ENCODE assay signal across 21 cellular contexts in the genomic region with DNA sequence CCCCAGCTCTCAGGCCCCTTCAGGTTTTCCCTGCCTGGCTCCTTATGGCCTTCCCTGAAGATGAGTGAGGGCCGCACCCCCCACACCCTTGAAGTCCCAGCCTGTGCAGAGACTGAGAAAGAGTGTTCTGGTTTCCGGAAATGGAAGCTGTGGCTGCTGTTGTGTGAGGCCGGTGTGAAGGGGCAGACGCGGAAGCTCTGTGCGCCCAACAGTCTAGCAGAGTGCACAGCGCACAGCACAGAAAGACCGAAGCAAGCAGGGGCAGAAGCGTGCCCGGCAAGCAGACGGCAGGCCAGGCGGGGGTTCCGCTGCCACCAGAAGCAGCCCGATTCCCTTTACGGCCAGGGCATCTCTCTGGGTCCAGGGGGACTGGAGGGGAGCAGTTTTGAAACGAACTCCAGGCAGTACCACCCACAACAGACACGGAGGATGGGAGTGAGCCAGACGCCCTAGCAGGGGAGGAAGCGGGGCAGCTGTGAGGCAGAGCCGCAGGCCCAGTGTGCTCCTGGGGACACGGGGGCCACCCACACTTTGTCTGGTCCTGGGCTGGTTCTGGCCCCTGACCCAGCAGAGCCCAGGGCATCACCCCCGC. TPM values are rescaled to one million over a fixed set of nuclear protein-coding genes. Genes with fewer than 3 reads are reported as not detected.
DNase-seq lines count a peak whose midpoint lies in the region; ATAC-seq lines count a peak whose summit lies in the region.
"Had no signal": no experiment of that assay in that cellular context is flagged by ENCODE, and none has a peak within 500 bp of the region (broad histone marks: within the 10 kb centered on the region; RNA-seq: fewer than 3 reads in every experiment).

No MANE protein-coding gene starts in this region.

- peak overlapping the region; percentile 47 for H3K4me3 Mint-ChIP-seq in activated naive CD4-positive, alpha-beta T cell treated with anti-CD3 and anti-CD28 coated beads, Interleukin-2, amount 10 ng/mL, durations not matched to agents 7 days and 5 days
- peak overlapping the region; percentile 25 for H3K4me3 Mint-ChIP-seq in activated naive CD8-positive, alpha-beta T cell treated with anti-CD3 and anti-CD28 coated beads, Interleukin-2, amount 10 ng/mL, durations not matched to agents 7 days and 5 days
- H3K4me3 Mint-ChIP-seq: nephron had no signal

- no peaks in the 10 kb centered on the region for H3K36me3 Mint-ChIP-seq in activated naive CD4-positive, alpha-beta T cell treated with anti-CD3 and anti-CD28 coated beads, Interleukin-2, amount 10 ng/mL, durations not matched to agents 7 days and 5 days
- no peaks in the 10 kb centered on the region for H3K36me3 Mint-ChIP-seq in activated naive CD8-positive, alpha-beta T cell treated with anti-CD3 and anti-CD28 coated beads, Interleukin-2, amount 10 ng/mL, durations not matched to agents 7 days and 5 days

- no peaks in the 10 kb centered on the region for H3K9me3 Mint-ChIP-seq in activated naive CD4-positive, alpha-beta T cell treated with anti-CD3 and anti-CD28 coated beads, Interleukin-2, amount 10 ng/mL, durations not matched to agents 7 days and 5 days
- H3K9me3 Mint-ChIP-seq in activated naive CD8-positive, alpha-beta T cell treated with anti-CD3 and anti-CD28 coated beads, Interleukin-2, amount 10 ng/mL, durations not matched to agents 7 days and 5 days, result no peaks in the 10 kb centered on the region
- H3K9me3 Mint-ChIP-seq: nephron had no signal

- H3K27ac Mint-ChIP-seq in activated naive CD4-positive, alpha-beta T cell treated with anti-CD3 and anti-CD28 coated beads, Interleukin-2, amount 10 ng/mL, durations not matched to agents 7 days and 5 days, result peak overlapping the region; percentile 83
- peak overlapping the region; percentile 73 for H3K27ac Mint-ChIP-seq in activated naive CD8-positive, alpha-beta T cell treated with anti-CD3 and anti-CD28 coated beads, Interleukin-2, amount 10 ng/mL, durations not matched to agents 7 days and 5 days
- H3K27ac Mint-ChIP-seq: nephron had no signal

- no peak for DNase-seq in activated naive CD4-positive, alpha-beta T cell treated with anti-CD3 and anti-CD28 coated beads, Interleukin-2, amount 10 ng/mL, durations not matched to agents 7 days and 5 days
- no peak for DNase-seq in activated naive CD4-positive, alpha-beta T cell (lab: John Stamatoyannopoulos, UW)
- DNase-seq in Kasumi-1 (lab: John Stamatoyannopoulos, UW) (peak; percentile 33 to 53), NCI-H2171 treated with DMSO at 0.1 percent for 48 hours (lab: John Stamatoyannopoulos, UW) (no peak), SHP77 treated with DMSO at 0.1 percent for 48 hours (lab: John Stamatoyannopoulos, UW) (no peak)
- DNase-seq in activated naive CD8-positive, alpha-beta T cell treated with anti-CD3 and anti-CD28 coated beads, Interleukin-2, amount 10 ng/mL, durations not matched to agents 7 days and 5 days, result no peak
- no peak for DNase-seq in stimulated activated CD4-positive, alpha-beta T cell treated with anti-CD3 and anti-CD28 coated beads, Interleukin-1b, Interleukin-23, amount 100 ng/mL, for 48 hours
- DNase-seq: amniotic stem cell; central memory CD4-positive, alpha-beta T cell; DMS 273 treated with DMSO at 0.1 percent for 48 hours; effector CD8-positive, alpha-beta T cell; heart right ventricle; mammary epithelial cell; MV-4-11; NCI-H748 treated with DMSO at 0.1 percent for 48 hours; stimulated activated CD4-positive, alpha-beta T cell treated with anti-CD3 and anti-CD28 coated beads, Interleukin-4, amount 100 ng/mL, for 1 hour; testis had no signal

- POLR2A ChIA-PET in activated naive CD8-positive, alpha-beta T cell treated with anti-CD3 and anti-CD28 coated beads, Interleukin-2, amount 10 ng/mL, durations not matched to agents 7 days and 5 days (lab: Charles Lee), result no interaction called here

- H3K4me1 Mint-ChIP-seq in activated naive CD4-positive, alpha-beta T cell treated with anti-CD3 and anti-CD28 coated beads, Interleukin-2, amount 10 ng/mL, durations not matched to agents 7 days and 5 days, result peaks cover 6% of the 10 kb centered on the region
- H3K4me1 Mint-ChIP-seq in activated naive CD8-positive, alpha-beta T cell treated with anti-CD3 and anti-CD28 coated beads, Interleukin-2, amount 10 ng/mL, durations not matched to agents 7 days and 5 days, result no peaks in the 10 kb centered on the region
- H3K4me1 Mint-ChIP-seq: nephron had no signal

- ATAC-seq in activated naive CD8-positive, alpha-beta T cell treated with anti-CD3 and anti-CD28 coated beads, Interleukin-2, amount 10 ng/mL, durations not matched to agents 7 days and 5 days (ENCODE audit: low read depth), result peak; percentile 76
- ATAC-seq: heart right ventricle, Panc1 had no signal

- CTCF ChIA-PET in activated naive CD4-positive, alpha-beta T cell treated with anti-CD3 and anti-CD28 coated beads, Interleukin-2, amount 10 ng/mL, durations not matched to agents 7 days and 5 days (lab: Charles Lee), result no interaction called here

- no peaks in the 10 kb centered on the region for H3K27me3 Mint-ChIP-seq in activated naive CD4-positive, alpha-beta T cell treated with anti-CD3 and anti-CD28 coated beads, Interleukin-2, amount 10 ng/mL, durations not matched to agents 7 days and 5 days
- H3K27me3 Mint-ChIP-seq in activated naive CD8-positive, alpha-beta T cell treated with anti-CD3 and anti-CD28 coated beads, Interleukin-2, amount 10 ng/mL, durations not matched to agents 7 days and 5 days, result no peaks in the 10 kb centered on the region

RNA-seq across cellular contexts. Expression of gene TPSG1, which starts 16.7 kb away (rescaled TPM):
- total RNA-seq in activated naive CD8-positive, alpha-beta T cell treated with anti-CD3 and anti-CD28 coated beads, Interleukin-2, amount 10 ng/mL, durations not matched to agents 7 days and 5 days, result not detected
- total RNA-seq: fibroblast of lung, mammary epithelial cell, skeletal muscle tissue had no signal

RNA-seq across cellular contexts. Expression of gene TPSB2, which starts 21.6 kb away (rescaled TPM):
- not detected for total RNA-seq in activated naive CD8-positive, alpha-beta T cell treated with anti-CD3 and anti-CD28 coated beads, Interleukin-2, amount 10 ng/mL, durations not matched to agents 7 days and 5 days
- total RNA-seq: fibroblast of lung, mammary epithelial cell, skeletal muscle tissue had no signal

RNA-seq across cellular contexts. Expression of gene TPSAB1, which starts 32.2 kb away (rescaled TPM):
- total RNA-seq in activated naive CD8-positive, alpha-beta T cell treated with anti-CD3 and anti-CD28 coated beads, Interleukin-2, amount 10 ng/mL, durations not matched to agents 7 days and 5 days, result not detected
- total RNA-seq: fibroblast of lung, mammary epithelial cell had no signal

RNA-seq across cellular contexts. Expression of gene TPSD1, which starts 47.5 kb away (rescaled TPM):
- not detected for total RNA-seq in activated naive CD8-positive, alpha-beta T cell treated with anti-CD3 and anti-CD28 coated beads, Interleukin-2, amount 10 ng/mL, durations not matched to agents 7 days and 5 days
- total RNA-seq: fibroblast of lung, mammary epithelial cell, skeletal muscle tissue had no signal

RNA-seq across cellular contexts. Expression of gene CACNA1H, which starts 55.4 kb away (rescaled TPM):
- 1 to 10 TPM; 2.0 to 2.9 TPM for total RNA-seq in activated naive CD8-positive, alpha-beta T cell treated with anti-CD3 and anti-CD28 coated beads, Interleukin-2, amount 10 ng/mL, durations not matched to agents 7 days and 5 days
- total RNA-seq: mammary epithelial cell had no signal

Comparison
In these comparisons a context has a peak if more than half of its experiments do, and no peak if none do; other contexts are left out.
1. DNase-seq: peak in Kasumi-1 (2 of 2); none in activated naive CD4-positive, alpha-beta T cell treated with anti-CD3 and anti-CD28 coated beads, Interleukin-2, amount 10 ng/mL, durations not matched to agents 7 days and 5 days (single experiment), activated naive CD4-positive, alpha-beta T cell (0 of 4), activated naive CD8-positive, alpha-beta T cell treated with anti-CD3 and anti-CD28 coated beads, Interleukin-2, amount 10 ng/mL, durations not matched to agents 7 days and 5 days (single experiment), NCI-H2171 treated with DMSO at 0.1 percent for 48 hours (single experiment), SHP77 treated with DMSO at 0.1 percent for 48 hours (single experiment) and stimulated activated CD4-positive, alpha-beta T cell treated with anti-CD3 and anti-CD28 coated beads, Interleukin-1b, Interleukin-23, amount 100 ng/mL, for 48 hours (single experiment).